Comparison of ENCODE assay signal across 18 cellular contexts in genomic region chr1:9311029-9311428, GRCh38.
"Had no signal": no experiment of that assay in that cellular context is flagged by ENCODE, and none has a peak within 500 bp of the region (broad histone marks: within the 10 kb centered on the region; RNA-seq: fewer than 3 reads in every experiment).

No MANE protein-coding gene starts in this region.

- ATAC-seq: activated CD4-positive, alpha-beta T cell treated with anti-CD3 and anti-CD28 coated beads for 36 hours; body of pancreas; effector memory CD8-positive, alpha-beta T cell; pancreas; stimulated activated naive B cell treated with anti-CD40 and anti-IgM and Interleukin-4, amounts not matched to agents 10 μg/mL and 1 μg/mL and 100 μg/mL, for 72 hours; T-helper 17 cell had no signal

- H3K27me3 ChIP-seq: body of pancreas, pancreas, upper lobe of left lung had no signal

- DNase-seq: activated CD4-positive, alpha-beta memory T cell treated with anti-CD3 and anti-CD28 coated beads, Interleukin-2, amount 10 ng/mL, durations not matched to agents 7 days and 5 days; activated CD4-positive, alpha-beta T cell treated with anti-CD3 and anti-CD28 coated beads for 36 hours; activated effector memory CD4-positive, alpha-beta T cell treated with Interleukin-2 at 50 U/mL for 16 hours; activated T-cell treated with anti-CD3 and anti-CD28 coated beads, Interleukin-2, amount 50 U/mL, for 24 hours; body of pancreas; central memory CD4-positive, alpha-beta T cell; effector memory CD8-positive, alpha-beta T cell; retina; stimulated activated CD4-positive, alpha-beta T cell treated with anti-CD3 and anti-CD28 coated beads, Interleukin-15, amount 100 ng/mL, for 24 hours; stimulated activated CD4-positive, alpha-beta T cell treated with anti-CD3 and anti-CD28 coated beads, Interleukin-4, amount 100 ng/mL, for 1 hour; stimulated activated naive B cell treated with anti-CD40 and anti-IgM and Interleukin-4, amounts not matched to agents 10 μg/mL and 1 μg/mL and 100 μg/mL, for 72 hours; T-helper 17 cell; upper lobe of left lung; WERI-Rb-1 had no signal

- H3K9me3 ChIP-seq: body of pancreas, pancreas, upper lobe of left lung had no signal

- H3K36me3 Mint-ChIP-seq: activated naive CD4-positive, alpha-beta T cell treated with anti-CD3 and anti-CD28 coated beads, Interleukin-2, amount 50 U/mL, for 24 hours had no signal

- H3K27me3 Mint-ChIP-seq: activated CD4-positive, alpha-beta memory T cell treated with anti-CD3 and anti-CD28 coated beads, Interleukin-2, amount 10 ng/mL, durations not matched to agents 7 days and 5 days; activated CD4-positive, alpha-beta T cell treated with anti-CD3 and anti-CD28 coated beads for 36 hours; activated naive CD4-positive, alpha-beta T cell treated with anti-CD3 and anti-CD28 coated beads, Interleukin-2, amount 50 U/mL, for 24 hours; activated T-cell treated with anti-CD3 and anti-CD28 coated beads, Interleukin-2, amount 50 U/mL, for 24 hours; stimulated activated naive B cell treated with anti-CD40 and anti-IgM and Interleukin-4, amounts not matched to agents 10 μg/mL and 1 μg/mL and 100 μg/mL, for 72 hours; T-helper 17 cell had no signal

- H3K27ac Mint-ChIP-seq: activated CD4-positive, alpha-beta memory T cell treated with anti-CD3 and anti-CD28 coated beads, Interleukin-2, amount 10 ng/mL, durations not matched to agents 7 days and 5 days; activated CD4-positive, alpha-beta T cell treated with anti-CD3 and anti-CD28 coated beads for 36 hours; activated naive CD4-positive, alpha-beta T cell treated with anti-CD3 and anti-CD28 coated beads, Interleukin-2, amount 50 U/mL, for 24 hours; activated T-cell treated with anti-CD3 and anti-CD28 coated beads, Interleukin-2, amount 50 U/mL, for 24 hours; effector memory CD8-positive, alpha-beta T cell; stimulated activated naive B cell treated with anti-CD40 and anti-IgM and Interleukin-4, amounts not matched to agents 10 μg/mL and 1 μg/mL and 100 μg/mL, for 72 hours; T-helper 17 cell had no signal

- H3K4me3 ChIP-seq: body of pancreas, pancreas, upper lobe of left lung had no signal

- H3K4me1 Mint-ChIP-seq: neural crest cell had no signal

- H3K27ac ChIP-seq: body of pancreas, epithelial cell of prostate, pancreas, upper lobe of left lung, WERI-Rb-1 had no signal

- H3K4me3 Mint-ChIP-seq: activated CD4-positive, alpha-beta memory T cell treated with anti-CD3 and anti-CD28 coated beads, Interleukin-2, amount 10 ng/mL, durations not matched to agents 7 days and 5 days; activated CD4-positive, alpha-beta T cell treated with anti-CD3 and anti-CD28 coated beads for 36 hours; activated naive CD4-positive, alpha-beta T cell treated with anti-CD3 and anti-CD28 coated beads, Interleukin-2, amount 50 U/mL, for 24 hours; activated T-cell treated with anti-CD3 and anti-CD28 coated beads, Interleukin-2, amount 50 U/mL, for 24 hours; effector memory CD8-positive, alpha-beta T cell; neural crest cell; stimulated activated naive B cell treated with anti-CD40 and anti-IgM and Interleukin-4, amounts not matched to agents 10 μg/mL and 1 μg/mL and 100 μg/mL, for 72 hours; T-helper 17 cell had no signal

- H3K9me3 Mint-ChIP-seq: activated CD4-positive, alpha-beta memory T cell treated with anti-CD3 and anti-CD28 coated beads, Interleukin-2, amount 10 ng/mL, durations not matched to agents 7 days and 5 days; activated naive CD4-positive, alpha-beta T cell treated with anti-CD3 and anti-CD28 coated beads, Interleukin-2, amount 50 U/mL, for 24 hours; activated T-cell treated with anti-CD3 and anti-CD28 coated beads, Interleukin-2, amount 50 U/mL, for 24 hours; effector memory CD8-positive, alpha-beta T cell; neural crest cell; stimulated activated naive B cell treated with anti-CD40 and anti-IgM and Interleukin-4, amounts not matched to agents 10 μg/mL and 1 μg/mL and 100 μg/mL, for 72 hours had no signal

- H3K4me1 ChIP-seq: pancreas had no signal
